ENCODE assay signal across 8 cellular contexts in genomic region chr11:61660997-61661396, GRCh38. TPM values are rescaled to one million over a fixed set of nuclear protein-coding genes. Genes with fewer than 3 reads are reported as not detected.
DNase-seq lines count a peak whose midpoint lies in the region; ATAC-seq and TF ChIP-seq lines count a peak whose summit lies in the region.
"Not testable (repeated sequence)": the region's sequence is repeated elsewhere in the genome, so short reads cannot be mapped to it uniquely, and the experiment has no call there.

No MANE protein-coding gene starts in this region.

- H3K9ac ChIP-seq in H9 (ENCODE audit: extremely low read depth, insufficient read length, low read length); neural progenitor cell: not testable (repeated sequence)

- H3K14ac ChIP-seq in H9 (ENCODE audit: insufficient read depth, low read length): not testable (repeated sequence)

- H4K91ac ChIP-seq in H9 (ENCODE audit: insufficient read length, low read depth, low read length): not testable (repeated sequence)

- not testable (repeated sequence) for H2BK120ac ChIP-seq in H9 (ENCODE audit: low read depth, low read length, poor library complexity, severe bottlenecking)

- not testable (repeated sequence) for BruUV-seq in Caco-2 (replicated peaks; lab: Mats Ljungman, UMichigan)

- peak in 1 of 2 experiments; percentile 59 for DNase-seq in Caco-2
- DNase-seq in H9: peak; percentile 52
- DNase-seq in NB4 (ENCODE audit: low read depth): peak; percentile 37
- DNase-seq in NCI-H69 (lab: John Stamatoyannopoulos, UW): peak; percentile 45
- peak; percentile 21 for DNase-seq in SIG-M5 treated with dmso at 0.1 percent for 504 hours (lab: John Stamatoyannopoulos, UW; ENCODE audit: unreplicated experiment)
- DNase-seq in body of pancreas: peak; percentile 69 to 92 (median 88)
- not testable (repeated sequence) for DNase-seq in foreskin keratinocyte; neural progenitor cell (ENCODE audit: low spot score)

- H3K4me1 Mint-ChIP-seq in Caco-2 (ENCODE audit: low read depth, unreplicated experiment): peaks cover 29% of the 10 kb centered on the region
- peaks cover 27 to 35% of the 10 kb centered on the region in 2 experiments for H3K4me1 Mint-ChIP-seq in H9
- H3K4me1 Mint-ChIP-seq in neural progenitor cell: not testable (repeated sequence)

- H3F3A ChIP-seq in neural progenitor cell (ENCODE audit: low read depth): not testable (repeated sequence)

- H3K4me3 Mint-ChIP-seq in Caco-2 (ENCODE audit: unreplicated experiment); H9; neural progenitor cell: not testable (repeated sequence)

- TF ChIP-seq CTCF in Caco-2 (IDR thresholded peaks at IDR 0.05; ENCODE audit: insufficient read depth in 1 of 2, low read depth in 1 of 2, low read length in 1 of 2, severe bottlenecking in 1 of 2, unreplicated experiment in 1 of 2) (peak; percentile 30 to 31), H9 (conservative IDR thresholded peaks at IDR 0.05) (peak; percentile 47), NB4 (IDR thresholded peaks at IDR 0.05; ENCODE audit: low read depth, low read length) (peak; percentile 37), body of pancreas (IDR thresholded peaks at IDR 0.05) (peak in 4 of 7 experiments; percentile 35 to 49 (median 48)), foreskin keratinocyte (conservative IDR thresholded peaks at IDR 0.05) (peak; percentile 11), neural progenitor cell (IDR thresholded peaks at IDR 0.05) (peak; percentile 12)

- TF ChIP-seq POLR2A in NB4 (IDR thresholded peaks at IDR 0.05; ENCODE audit: extremely low read depth, insufficient read length); body of pancreas (IDR thresholded peaks at IDR 0.05): not testable (repeated sequence)

- not testable (repeated sequence) for H3K36me3 Mint-ChIP-seq in Caco-2 (ENCODE audit: insufficient read depth, unreplicated experiment); H9 (ENCODE audit: insufficient read depth in 1 of 3, low read depth in 3 of 3); neural progenitor cell

- not testable (repeated sequence) for H2BK5ac ChIP-seq in H9 (ENCODE audit: insufficient read length, low read length)

- H3K27me3 Mint-ChIP-seq in Caco-2 (ENCODE audit: insufficient read depth, unreplicated experiment); H9 (ENCODE audit: low read depth): not testable (repeated sequence)
- H3K27me3 Mint-ChIP-seq in neural progenitor cell (ENCODE audit: insufficient read depth, low read depth): peaks cover 22% of the 10 kb centered on the region

- not testable (repeated sequence) for H4K20me1 ChIP-seq in H9 (ENCODE audit: control insufficient read depth, insufficient read depth, insufficient read length); neural progenitor cell (ENCODE audit: low read depth)

- H3K23me2 ChIP-seq in H9 (ENCODE audit: insufficient read length, low read depth, low read length, poor library complexity, severe bottlenecking): not testable (repeated sequence)

- not testable (repeated sequence) for H2BK12ac ChIP-seq in H9 (ENCODE audit: insufficient read length, low read depth, low read length)

- not testable (repeated sequence) for H3K27ac ChIP-seq in H9 (ENCODE audit: insufficient read length, low read depth, low read length); foreskin keratinocyte; neural progenitor cell
- H3K27ac ChIP-seq in body of pancreas: peak overlapping the region in 3 of 4 donors; percentile 1 to 56 (median 12)

- not testable (repeated sequence) for H3K4ac ChIP-seq in H9 (ENCODE audit: low read depth, low read length)

- H3K27me3 ChIP-seq in Caco-2 (replicated peaks; ENCODE audit: control insufficient read depth, insufficient read depth, low read length); H9 (ENCODE audit: insufficient read depth, low read length); body of pancreas; foreskin keratinocyte; neural progenitor cell: not testable (repeated sequence)

- intact Hi-C loops in Caco-2 (cut with micrococcal nuclease; ENCODE audit: unreplicated experiment); body of pancreas (cut with DNase I): not testable (repeated sequence)

- H3K9me3 Mint-ChIP-seq in Caco-2 (ENCODE audit: unreplicated experiment); H9; neural progenitor cell: not testable (repeated sequence)

- H3K23ac ChIP-seq in H9 (ENCODE audit: insufficient read length, low read depth, low read length): not testable (repeated sequence)

- not testable (repeated sequence) for H3K9me3 ChIP-seq in Caco-2; H9 (ENCODE audit: control insufficient read depth, low read depth, low read length); body of pancreas; neural progenitor cell (ENCODE audit: low read depth)

- not testable (repeated sequence) for H3T11ph ChIP-seq in H9 (ENCODE audit: low read length)

- H4K5ac ChIP-seq in H9 (ENCODE audit: insufficient read length, low read depth, low read length): not testable (repeated sequence)

- WGBS in H9 (ENCODE audit: extremely low coverage, insufficient read length, low lambda C conversion rate): no CpG with 5 or more reads among the region's 4 CpGs
- 51 to 68% methylated on average over 4 of the region's 4 CpGs for WGBS in body of pancreas, 2 donors

- H2AK5ac ChIP-seq in H9 (ENCODE audit: insufficient read length, low read length): not testable (repeated sequence)

- not testable (repeated sequence) for H3K4me3 ChIP-seq in Caco-2 (ENCODE audit: low read depth, low read length); NB4 (ENCODE audit: low read depth, low read length); body of pancreas; neural progenitor cell

- H3K4me2 ChIP-seq in H9 (ENCODE audit: insufficient read depth, insufficient read length, low read length); neural progenitor cell: not testable (repeated sequence)

- not testable (repeated sequence) for H3K79me1 ChIP-seq in H9 (ENCODE audit: insufficient read depth, low read depth, low read length, poor library complexity, severe bottlenecking)

- H3K27ac Mint-ChIP-seq in Caco-2 (ENCODE audit: unreplicated experiment): peak overlapping the region; percentile 26
- H3K27ac Mint-ChIP-seq in H9, neural progenitor cell: not testable (repeated sequence)

- H2BK15ac ChIP-seq in H9 (ENCODE audit: low read depth, low read length): not testable (repeated sequence)

- peaks cover 47% of the 10 kb centered on the region for H3K4me1 ChIP-seq in Caco-2
- not testable (repeated sequence) for H3K4me1 ChIP-seq in H9 (ENCODE audit: insufficient read depth, low read length); foreskin keratinocyte; neural progenitor cell
- H3K4me1 ChIP-seq in body of pancreas: peaks cover 34% of the 10 kb centered on the region

- H4K8ac ChIP-seq in H9 (replicated peaks; ENCODE audit: insufficient read length, low read depth, low read length): not testable (repeated sequence)

- H2AFZ ChIP-seq in H9 (ENCODE audit: low read length); neural progenitor cell (replicated peaks): not testable (repeated sequence)

- not testable (repeated sequence) for H2BK20ac ChIP-seq in H9 (ENCODE audit: low read depth, low read length, poor library complexity, severe bottlenecking)

- POLR2A ChIA-PET in Caco-2 (lab: Charles Lee): not testable (repeated sequence)

- not testable (repeated sequence) for H3K18ac ChIP-seq in H9 (ENCODE audit: insufficient read length, low read depth, low read length)

- not testable (repeated sequence) for H3K79me2 ChIP-seq in H9 (ENCODE audit: insufficient read depth, low read length); neural progenitor cell (ENCODE audit: low read depth)

- H3K56ac ChIP-seq in H9 (ENCODE audit: insufficient read length, low read depth, low read length): not testable (repeated sequence)

- H3K36me3 ChIP-seq in Caco-2 (ENCODE audit: control insufficient read depth, insufficient read depth, low read length); body of pancreas (replicated peaks in 1 of 2; ENCODE audit: insufficient read depth in 1 of 2, low read depth in 2 of 2); neural progenitor cell: not testable (repeated sequence)

- peak; percentile 83 for ATAC-seq in body of pancreas
- not testable (repeated sequence) for ATAC-seq in foreskin keratinocyte

- CTCF ChIA-PET in Caco-2 (lab: Charles Lee): interaction anchor here (0.7 kb wide), 1 partner anchor 72 kb away, joined by 4 read pairs; no protein-coding TSS in a partner anchor

RNA-seq across cellular contexts. Expression of gene DAGLA, which starts 19.2 kb away (rescaled TPM):
- 9.4 and 9.5 TPM in 2 replicates for total RNA-seq in Caco-2 (2022)
- 4.3 and 4.5 TPM in 2 replicates for total RNA-seq in H9 (2021)
- total RNA-seq in body of pancreas: 1 to 10 TPM; 7.0 to 9.9 TPM
- total RNA-seq in foreskin keratinocyte: 0.18 and 0.24 TPM in 2 replicates
- polyA plus RNA-seq in foreskin keratinocyte: 0.10 and 0.11 TPM in 2 replicates
- 1.1 and 4.6 TPM in 2 replicates for total RNA-seq in neural progenitor cell (ENCODE audit: low replicate concordance)
